In genomic region chr17:44247346-44248219, GRCh38 we compare ENCODE assay signal across 16 cellular contexts. TPM values are rescaled to one million over a fixed set of nuclear protein-coding genes. Genes with fewer than 3 reads are reported as not detected.
A peak's percentile ranks its signal among the peaks of the same experiment; 100 is the strongest.
DNase-seq lines count a peak whose midpoint lies in the region; ATAC-seq lines count a peak whose summit lies in the region.
"Had no signal": no experiment of that assay in that cellular context is flagged by ENCODE, and none has a peak within 500 bp of the region (broad histone marks: within the 10 kb centered on the region; RNA-seq: fewer than 3 reads in every experiment).

No MANE protein-coding gene starts in this region.

- no peaks in the 10 kb centered on the region for H3K9me3 Mint-ChIP-seq in stimulated activated naive CD8-positive, alpha-beta T cell treated with anti-CD3 and anti-CD28 coated beads, Interleukin-15, Interleukin-2, amounts not matched to agents 100 ng/mL and 50 ng/mL, for 24 hours
- H3K9me3 Mint-ChIP-seq in effector memory CD8-positive, alpha-beta T cell = no peaks in the 10 kb centered on the region
- H3K9me3 Mint-ChIP-seq: activated B cell treated with CpG ODN at 0.5 μM for 24 hours; activated T-helper 1 cell treated with anti-CD3 and anti-CD28 coated beads, Interleukin-12 subunit alpha, Interleukin-12 subunit beta, Interleukin-2, Interleukin-4 antibody, amounts not matched to agents 30 ng/mL and 10 ng/mL and 1 ng/mL, durations not matched to agents 14 hours and 24 hours and 36 hours had no signal

- no peak overlapping the region for H3K4me3 Mint-ChIP-seq in stimulated activated naive CD8-positive, alpha-beta T cell treated with anti-CD3 and anti-CD28 coated beads, Interleukin-15, Interleukin-2, amounts not matched to agents 100 ng/mL and 50 ng/mL, for 24 hours
- H3K4me3 Mint-ChIP-seq in effector memory CD8-positive, alpha-beta T cell = no peak overlapping the region
- H3K4me3 Mint-ChIP-seq: activated B cell treated with CpG ODN at 0.5 μM for 24 hours; activated T-helper 1 cell treated with anti-CD3 and anti-CD28 coated beads, Interleukin-12 subunit alpha, Interleukin-12 subunit beta, Interleukin-2, Interleukin-4 antibody, amounts not matched to agents 30 ng/mL and 10 ng/mL and 1 ng/mL, durations not matched to agents 14 hours and 24 hours and 36 hours had no signal

- no peaks in the 10 kb centered on the region for H3K27me3 Mint-ChIP-seq in stimulated activated naive CD8-positive, alpha-beta T cell treated with anti-CD3 and anti-CD28 coated beads, Interleukin-15, Interleukin-2, amounts not matched to agents 100 ng/mL and 50 ng/mL, for 24 hours
- no peaks in the 10 kb centered on the region for H3K27me3 Mint-ChIP-seq in effector memory CD8-positive, alpha-beta T cell
- H3K27me3 Mint-ChIP-seq: activated B cell treated with CpG ODN at 0.5 μM for 24 hours had no signal

- H3K36me3 Mint-ChIP-seq in stimulated activated naive CD8-positive, alpha-beta T cell treated with anti-CD3 and anti-CD28 coated beads, Interleukin-15, Interleukin-2, amounts not matched to agents 100 ng/mL and 50 ng/mL, for 24 hours (ENCODE audit: low read depth) = no peaks in the 10 kb centered on the region
- peaks cover 8% of the 10 kb centered on the region for H3K36me3 Mint-ChIP-seq in effector memory CD8-positive, alpha-beta T cell (ENCODE audit: insufficient read depth)

- no peak for ATAC-seq in stimulated activated naive CD8-positive, alpha-beta T cell treated with anti-CD3 and anti-CD28 coated beads, Interleukin-15, Interleukin-2, amounts not matched to agents 100 U/mL and 50 U/mL, for 24 hours
- no peak for ATAC-seq in effector memory CD8-positive, alpha-beta T cell (replicated peaks)
- no peak for ATAC-seq in HG03354 (IDR thresholded peaks at IDR 0.05; ENCODE audit: poor library complexity, severe bottlenecking, unreplicated experiment)

- no peak for DNase-seq in stimulated activated naive CD8-positive, alpha-beta T cell treated with anti-CD3 and anti-CD28 coated beads, Interleukin-15, Interleukin-2, amounts not matched to agents 100 U/mL and 50 U/mL, for 24 hours
- no peak for DNase-seq in effector memory CD8-positive, alpha-beta T cell
- DNase-seq in myocyte (ENCODE audit: low read depth) (peak; percentile 96), NCI-H2081 treated with DMSO at 0.1 percent for 48 hours (lab: John Stamatoyannopoulos, UW) (no peak), 8988T (no peak), RPMI8226 (no peak)
- DNase-seq: activated B cell treated with CpG ODN at 0.5 μM for 24 hours, brain microvascular endothelial cell, DND-41, KBM-7, NCI-H187 treated with DMSO at 0.1 percent for 48 hours, NCI-H82 had no signal

- peak overlapping the region; percentile 91 for H3K27ac Mint-ChIP-seq in stimulated activated naive CD8-positive, alpha-beta T cell treated with anti-CD3 and anti-CD28 coated beads, Interleukin-15, Interleukin-2, amounts not matched to agents 100 ng/mL and 50 ng/mL, for 24 hours
- H3K27ac Mint-ChIP-seq in effector memory CD8-positive, alpha-beta T cell = peak overlapping the region; percentile 90 to 91

- peaks cover 44% of the 10 kb centered on the region for H3K4me1 Mint-ChIP-seq in stimulated activated naive CD8-positive, alpha-beta T cell treated with anti-CD3 and anti-CD28 coated beads, Interleukin-15, Interleukin-2, amounts not matched to agents 100 ng/mL and 50 ng/mL, for 24 hours (ENCODE audit: low read depth)
- H3K4me1 Mint-ChIP-seq in effector memory CD8-positive, alpha-beta T cell (ENCODE audit: low read depth in 2 of 2) = peaks cover 27 to 34% of the 10 kb centered on the region in 2 donors

RNA-seq across cellular contexts. Expression of gene SLC4A1, which starts 20.4 kb away (rescaled TPM):
- total RNA-seq in myocyte = not detected in 2 replicates
- not detected for polyA plus RNA-seq in myocyte (2012)
- total RNA-seq: activated T-helper 1 cell treated with anti-CD3 and anti-CD28 coated beads, Interleukin-12 subunit alpha, Interleukin-12 subunit beta, Interleukin-2, Interleukin-4 antibody, amounts not matched to agents 30 ng/mL and 10 ng/mL and 1 ng/mL, durations not matched to agents 14 hours and 24 hours and 36 hours; osteocyte had no signal

RNA-seq across cellular contexts. Expression of gene UBTF, which starts 28.1 kb away (rescaled TPM):
- 45.7 and 65.8 TPM in 2 replicates for total RNA-seq in myocyte
- 54.7 TPM for polyA plus RNA-seq in myocyte (2012)

RNA-seq across cellular contexts. Expression of gene ATXN7L3, which starts 47.9 kb away (rescaled TPM):
- total RNA-seq in myocyte = 55.4 and 60.5 TPM in 2 replicates
- 49.3 TPM for polyA plus RNA-seq in myocyte (2012)
